Comparison of ENCODE assay signal across 11 cellular contexts in the genomic region with DNA sequence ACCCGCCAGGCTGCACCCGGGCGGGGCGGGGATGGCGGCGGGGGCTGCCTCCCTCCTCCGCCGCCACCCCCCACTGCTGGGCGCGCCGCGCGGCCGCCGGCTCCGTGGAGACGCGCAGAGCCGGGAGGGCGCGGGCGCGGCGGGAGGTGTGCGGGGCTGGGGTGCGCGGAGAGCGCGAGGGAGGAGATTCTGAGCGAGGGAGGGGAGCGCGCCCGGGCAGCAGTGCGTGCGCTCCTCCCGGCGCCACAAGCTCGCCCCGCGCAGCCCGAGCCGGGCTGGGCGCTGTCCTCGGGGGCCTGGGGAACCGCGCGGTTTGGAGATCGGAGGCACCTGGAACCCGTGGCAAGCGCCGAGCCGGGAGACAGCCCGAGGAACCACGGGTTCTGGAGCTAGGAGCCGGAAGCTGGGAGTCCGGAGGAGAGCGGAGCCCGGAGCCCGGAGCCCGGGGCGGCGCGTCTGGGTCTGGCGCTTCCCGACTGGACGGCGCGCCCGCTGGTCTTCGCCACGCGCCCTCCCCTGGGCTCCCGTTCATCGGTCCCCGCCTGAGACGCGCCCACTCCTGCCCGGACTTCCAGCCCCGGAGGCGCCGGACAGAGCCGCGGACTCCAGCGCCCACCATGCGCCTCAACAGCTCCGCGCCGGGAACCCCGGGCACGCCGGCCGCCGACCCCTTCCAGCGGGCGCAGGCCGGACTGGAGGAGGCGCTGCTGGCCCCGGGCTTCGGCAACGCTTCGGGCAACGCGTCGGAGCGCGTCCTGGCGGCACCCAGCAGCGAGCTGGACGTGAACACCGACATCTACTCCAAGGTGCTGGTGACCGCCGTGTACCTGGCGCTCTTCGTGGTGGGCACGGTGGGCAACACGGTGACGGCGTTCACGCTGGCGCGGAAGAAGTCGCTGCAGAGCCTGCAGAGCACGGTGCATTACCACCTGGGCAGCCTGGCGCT. TPM values are rescaled to one million over a fixed set of nuclear protein-coding genes. Genes with fewer than 3 reads are reported as not detected.
DNase-seq lines count a peak whose midpoint lies in the region; ATAC-seq and TF ChIP-seq lines count a peak whose summit lies in the region.
"Had no signal": no experiment of that assay in that cellular context is flagged by ENCODE, and none has a peak within 500 bp of the region (broad histone marks: within the 10 kb centered on the region; RNA-seq: fewer than 3 reads in every experiment).

A gene (plus strand): TSS at position 246 of the 946 bp plus-strand sequence. CDS start 372 bp downstream, at position 618.

- no peak within 1 kb of the TSS for H3K27ac ChIP-seq in CD4-positive, CD25-positive, alpha-beta regulatory T cell (ENCODE audit: insufficient read depth, low read length, poor library complexity, severe bottlenecking)

- no peaks in the 10 kb centered on the region for H3K36me3 Mint-ChIP-seq in CD4-positive, CD25-positive, alpha-beta regulatory T cell
- no peaks in the 10 kb centered on the region for H3K36me3 Mint-ChIP-seq in brain

- no peak within 1 kb of the TSS for H3K4me3 ChIP-seq in CD4-positive, CD25-positive, alpha-beta regulatory T cell (ENCODE audit: low read depth, low read length)

- H3K9me3 Mint-ChIP-seq in CD4-positive, CD25-positive, alpha-beta regulatory T cell = peaks cover 0 to 2% (median 0%) of the 10 kb centered on the region in 7 donors
- H3K9me3 Mint-ChIP-seq in brain = peaks cover 0 to 14% (median 0%) of the 10 kb centered on the region in 5 experiments

- no peak for TF ChIP-seq CTCF in brain (conservative IDR thresholded peaks at IDR 0.05)

- no peaks in the 10 kb centered on the region for H3K36me3 ChIP-seq in CD4-positive, CD25-positive, alpha-beta regulatory T cell (ENCODE audit: control insufficient read depth, insufficient read depth, low read length)

- H3K4me3 Mint-ChIP-seq in CD4-positive, CD25-positive, alpha-beta regulatory T cell = peak within 1 kb of the TSS in 3 of 4 donors; percentile 62 to 81 (median 63)
- peak within 1 kb of the TSS; percentile 39 to 81 (median 74) for H3K4me3 Mint-ChIP-seq in brain

- no peaks in the 10 kb centered on the region for H3K9me3 ChIP-seq in CD4-positive, CD25-positive, alpha-beta regulatory T cell (ENCODE audit: control insufficient read depth in 2 of 2, low read length in 2 of 2)

- ATAC-seq in CD4-positive, CD25-positive, alpha-beta regulatory T cell (ENCODE audit: low read depth in 2 of 2) = no peak
- ATAC-seq in HG03521 (IDR thresholded peaks at IDR 0.05; ENCODE audit: unreplicated experiment) = no peak

- peaks cover 29% of the 10 kb centered on the region for H3K27me3 Mint-ChIP-seq in CD4-positive, CD25-positive, alpha-beta regulatory T cell
- H3K27me3 Mint-ChIP-seq in brain = peaks cover 32% of the 10 kb centered on the region

- no peak for DNase-seq in CD4-positive, CD25-positive, alpha-beta regulatory T cell
- DNase-seq in HT-29 (ENCODE audit: low spot score) (peak; percentile 38), left kidney (ENCODE audit: low read depth, low spot score) (peak; percentile 60), hypothalamus (lab: John Stamatoyannopoulos, UW) (no peak), H4 (ENCODE audit: low spot score) (no peak), GF-D8 (lab: John Stamatoyannopoulos, UW) (no peak)
- DNase-seq: NCI-H187 treated with DMSO at 0.1 percent for 48 hours had no signal

- H3K27ac Mint-ChIP-seq in CD4-positive, CD25-positive, alpha-beta regulatory T cell = no peak within 1 kb of the TSS
- H3K27ac Mint-ChIP-seq in brain = peak within 1 kb of the TSS in 2 of 5 experiments; percentile 34 to 93

- H3K27me3 ChIP-seq in CD4-positive, CD25-positive, alpha-beta regulatory T cell (ENCODE audit: control insufficient read depth, insufficient read depth, low read length) = no peaks in the 10 kb centered on the region

- H3K4me1 ChIP-seq in CD4-positive, CD25-positive, alpha-beta regulatory T cell (ENCODE audit: control insufficient read depth, insufficient read depth, low read length, poor library complexity, severe bottlenecking) = peaks cover 22% of the 10 kb centered on the region

- peaks cover 0 to 13% (median 3%) of the 10 kb centered on the region in 4 donors for H3K4me1 Mint-ChIP-seq in CD4-positive, CD25-positive, alpha-beta regulatory T cell
- H3K4me1 Mint-ChIP-seq in brain = peaks cover 66% of the 10 kb centered on the region

RNA-seq across cellular contexts. Expression of the gene that starts here (rescaled TPM):
- 0.37 TPM for total RNA-seq in CD4-positive, CD25-positive, alpha-beta regulatory T cell
- under 1 TPM in 1 of 4 donors, not detected in 3; 0.11 TPM for polyA plus RNA-seq in CD4-positive, CD25-positive, alpha-beta regulatory T cell
- 76.6 and 78.7 TPM in 2 replicates for total RNA-seq in HT-29 (2014; rRNA removed; shearing (Covaris generic))
- polyA plus RNA-seq in brain (ENCODE audit: insufficient read depth, low read depth, low replicate concordance) = 0.48 TPM
- not detected in 2 replicates for total RNA-seq in H4 (2014; rRNA removed; shearing (Covaris generic))
- total RNA-seq: myocyte, ureter had no signal

Comparison
In these comparisons a context has a peak if more than half of its experiments do, and no peak if none do; other contexts are left out.
1. RNA of the gene that starts here (total RNA-seq): 76.6 to 78.7 TPM in HT-29; 0.37 TPM in CD4-positive, CD25-positive, alpha-beta regulatory T cell (single experiment) and not detected in H4; every median in the first group is over 10 times any median in the second.
2. DNase-seq: peak in HT-29 (single experiment) and left kidney (single experiment); none in CD4-positive, CD25-positive, alpha-beta regulatory T cell (0 of 3), hypothalamus (0 of 51), H4 (single experiment) and GF-D8 (single experiment).